8 cellular contexts compared by ENCODE assay signal in the genomic region with DNA sequence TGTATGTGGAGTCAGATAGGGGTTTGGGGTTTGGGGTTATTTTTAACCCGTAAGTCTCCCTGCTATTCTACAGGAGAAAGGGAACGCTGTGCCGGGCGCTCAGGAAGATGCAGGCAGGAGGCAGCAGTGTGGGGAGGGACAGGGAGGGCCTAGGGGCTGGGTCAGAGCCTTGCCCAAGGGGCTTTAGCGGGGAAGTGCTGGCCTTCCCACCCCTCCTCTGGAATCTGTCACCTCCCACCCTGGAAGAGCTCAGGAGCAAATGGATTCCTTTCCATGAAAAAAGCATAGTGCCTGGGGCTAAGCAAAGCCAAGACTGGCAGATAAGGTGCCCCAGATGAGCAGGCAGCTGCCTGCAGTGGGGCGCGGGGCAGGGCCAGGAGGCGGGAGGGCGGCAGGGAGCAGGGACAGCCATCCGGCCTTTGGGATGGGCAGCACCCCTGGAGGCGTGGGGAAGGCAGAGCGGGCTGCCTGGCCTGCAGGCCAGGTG. TPM values are rescaled to one million over a fixed set of nuclear protein-coding genes. Genes with fewer than 3 reads are reported as not detected.
A peak's percentile ranks its signal among the peaks of the same experiment; 100 is the strongest.
DNase-seq lines count a peak whose midpoint lies in the region; ATAC-seq and TF ChIP-seq lines count a peak whose summit lies in the region.

No MANE protein-coding gene starts in this region.

- POLR2A ChIA-PET in Panc1 (lab: Charles Lee), result interaction anchor here (0.6 kb wide), 2 partner anchors 12 to 23 kb away, joined by 3 to 5 read pairs; no protein-coding TSS in a partner anchor

- intact Hi-C loops in Panc1 (cut with micrococcal nuclease; ENCODE audit: unreplicated experiment), result no loop called here
- intact Hi-C loops in esophagus muscularis mucosa (cut with DNase I), result no loop called here

- WGBS in esophagus muscularis mucosa, result 69% methylated on average over 11 of the region's 12 CpGs

- no peak for TF ChIP-seq CTCF in Panc1 (IDR thresholded peaks at IDR 0.05)
- TF ChIP-seq CTCF in esophagus muscularis mucosa (IDR thresholded peaks at IDR 0.05), result no peak

- H3K27me3 ChIP-seq in Panc1 (ENCODE audit: control insufficient read depth, insufficient read depth, low read length), result no peaks in the 10 kb centered on the region
- peaks cover 0 to 5% (median 0%) of the 10 kb centered on the region in 4 donors for H3K27me3 ChIP-seq in esophagus muscularis mucosa

- no peak for TF ChIP-seq EP300 in esophagus muscularis mucosa (IDR thresholded peaks at IDR 0.05)

- TF ChIP-seq POLR2A in esophagus muscularis mucosa (IDR thresholded peaks at IDR 0.05; ENCODE audit: low read depth), result no peak

- peak overlapping the region; percentile 97 for H3K27ac ChIP-seq in Panc1 (ENCODE audit: low read length)
- peak overlapping the region; percentile 71 to 90 (median 84) for H3K27ac ChIP-seq in esophagus muscularis mucosa (replicated peaks in 1 of 4)

- DNase-seq in A172 (ENCODE audit: low spot score) (peak; percentile 57), Panc1 (ENCODE audit: low read depth, low spot score) (no peak), esophagus muscularis mucosa (ENCODE audit: extremely low spot score) (no peak), myocyte (ENCODE audit: low read depth) (peak; percentile 30), superior temporal gyrus (ENCODE audit: extremely low spot score) (no peak)
- DNase-seq in activated CD4-positive, alpha-beta T cell treated with anti-CD3 and anti-CD28 coated beads, Interleukin-2, amount 50 U/mL, for 4 hours, result no peak
- DNase-seq in activated T-cell treated with anti-CD3 and anti-CD28 coated beads, Interleukin-2, amount 50 U/mL, for 48 hours, result no peak

- H3K4me1 ChIP-seq in Panc1 (ENCODE audit: control insufficient read depth, insufficient read depth, low read length) (peaks cover 70% of the 10 kb centered on the region), esophagus muscularis mucosa (peaks cover 54 to 62% (median 58%) of the 10 kb centered on the region in 4 donors)

- CTCF ChIA-PET in Panc1 (lab: Charles Lee), result interaction anchor here (0.5 to 1.9 kb wide), 4 partner anchors 16 to 119 kb away, joined by 3 to 8 read pairs (median 4); partner anchors contain the start of gene ZBTB42

- no peaks in the 10 kb centered on the region; the same call in 1 of the 2 replicates for H3K36me3 ChIP-seq in Panc1 (ENCODE audit: control insufficient read depth, insufficient read depth, low read length)
- no peaks in the 10 kb centered on the region for H3K36me3 ChIP-seq in esophagus muscularis mucosa

- in situ Hi-C loops in Panc1 (cut with HindIII; ENCODE audit: low pct_unique_long_range_greater_than_20kb, low sequenced_read_pairs), result no loop called here

- ATAC-seq in Panc1, result peak; percentile 24
- no peak for ATAC-seq in GM21737 (IDR thresholded peaks at IDR 0.05; ENCODE audit: unreplicated experiment)

- BruUV-seq in Panc1 (replicated peaks; lab: Mats Ljungman, UMichigan), result no TSS peak

- H3K4me3 ChIP-seq in Panc1 (ENCODE audit: low read depth in 2 of 2, low read length in 2 of 2) (peak overlapping the region; percentile 4 to 45), esophagus muscularis mucosa (peak overlapping the region; percentile 14 to 41 (median 32))

- H3K9me3 ChIP-seq in Panc1 (ENCODE audit: control insufficient read depth, insufficient read depth, low read depth, low read length) (no peaks in the 10 kb centered on the region), esophagus muscularis mucosa (no peaks in the 10 kb centered on the region)

RNA-seq across cellular contexts. Expression of gene INF2, which starts 7.3 kb away (rescaled TPM):
- 93.1 and 98.0 TPM in 2 replicates for total RNA-seq in A172 (2014; rRNA removed; shearing (Covaris generic))
- total RNA-seq in Panc1 (2021; ENCODE audit: unreplicated experiment), result 195 TPM
- 179 TPM for polyA plus RNA-seq in Panc1 (2012; ENCODE audit: insufficient read length)
- total RNA-seq in esophagus muscularis mucosa, result 100 to 1,000 TPM in 1 of 4 donors, 10 to 100 TPM in 3; 51.5 to 129 (median 66.7) TPM
- 87.3 and 113 TPM in 2 replicates for total RNA-seq in myocyte
- polyA plus RNA-seq in myocyte (2012), result 122 TPM

RNA-seq across cellular contexts. Expression of gene ADSS1, which starts 41.9 kb away (rescaled TPM):
- 3.4 and 3.7 TPM in 2 replicates for total RNA-seq in A172 (2014; rRNA removed; shearing (Covaris generic))
- total RNA-seq in Panc1 (2021; ENCODE audit: unreplicated experiment) (9.4 TPM), esophagus muscularis mucosa (1 to 10 TPM; 4.3 to 7.9 (median 5.7) TPM), myocyte (11.2 and 20.2 TPM in 2 replicates)
- polyA plus RNA-seq in Panc1 (2012; ENCODE audit: insufficient read length), result 15.6 TPM
- 11.3 TPM for polyA plus RNA-seq in myocyte (2012)

Comparison
In these comparisons a context has a peak if more than half of its experiments do, and no peak if none do; other contexts are left out.
1. DNase-seq: peak in A172 (single experiment) and myocyte (single experiment); none in Panc1 (single experiment), esophagus muscularis mucosa (single experiment), activated CD4-positive, alpha-beta T cell treated with anti-CD3 and anti-CD28 coated beads, Interleukin-2, amount 50 U/mL, for 4 hours (0 of 2), superior temporal gyrus (single experiment) and activated T-cell treated with anti-CD3 and anti-CD28 coated beads, Interleukin-2, amount 50 U/mL, for 48 hours (0 of 2).